Comparison of ENCODE assay signal across 16 cellular contexts in genomic region chr1:165832902-165833301, GRCh38.
"Had no signal": no experiment of that assay in that cellular context is flagged by ENCODE, and none has a peak within 500 bp of the region (broad histone marks: within the 10 kb centered on the region; RNA-seq: fewer than 3 reads in every experiment).

No MANE protein-coding gene starts in this region.

- H3K36me3 ChIP-seq: esophagus muscularis mucosa, sigmoid colon, suprapubic skin, upper lobe of right lung had no signal

- H3K27me3 ChIP-seq: dorsolateral prefrontal cortex, esophagus muscularis mucosa, sigmoid colon, suprapubic skin, upper lobe of right lung had no signal

- H3K27ac Mint-ChIP-seq: activated CD4-positive, alpha-beta memory T cell treated with anti-CD3 and anti-CD28 coated beads, Interleukin-2, amount 10 ng/mL, durations not matched to agents 7 days and 5 days; activated naive CD8-positive, alpha-beta T cell treated with anti-CD3 and anti-CD28 coated beads, Interleukin-2, amount 10 ng/mL, durations not matched to agents 7 days and 5 days had no signal

- H3K4me3 ChIP-seq: dorsolateral prefrontal cortex, esophagus muscularis mucosa, sigmoid colon, suprapubic skin, upper lobe of right lung had no signal

- H3K36me3 Mint-ChIP-seq: natural killer cell had no signal

- H3K4me3 Mint-ChIP-seq: activated CD4-positive, alpha-beta memory T cell treated with anti-CD3 and anti-CD28 coated beads, Interleukin-2, amount 10 ng/mL, durations not matched to agents 7 days and 5 days; activated naive CD8-positive, alpha-beta T cell treated with anti-CD3 and anti-CD28 coated beads, Interleukin-2, amount 10 ng/mL, durations not matched to agents 7 days and 5 days; natural killer cell; T-helper 2 cell treated with Interferon-gamma antibody and Interleukin-4, amounts not matched to agents 5 μg/mL and 100 μg/mL, for 36 hours had no signal

- H3K9me3 ChIP-seq: esophagus muscularis mucosa, sigmoid colon, suprapubic skin, upper lobe of right lung had no signal

- ATAC-seq: natural killer cell; stimulated activated naive CD8-positive, alpha-beta T cell treated with anti-CD3 and anti-CD28 coated beads, Interleukin-15, Interleukin-2, amounts not matched to agents 100 U/mL and 50 U/mL, for 24 hours; upper lobe of right lung had no signal

- H3K9me3 Mint-ChIP-seq: activated CD4-positive, alpha-beta memory T cell treated with anti-CD3 and anti-CD28 coated beads, Interleukin-2, amount 10 ng/mL, durations not matched to agents 7 days and 5 days; activated naive CD8-positive, alpha-beta T cell treated with anti-CD3 and anti-CD28 coated beads, Interleukin-2, amount 10 ng/mL, durations not matched to agents 7 days and 5 days; natural killer cell; T-helper 2 cell treated with Interferon-gamma antibody and Interleukin-4, amounts not matched to agents 5 μg/mL and 100 μg/mL, for 36 hours had no signal

- H3K27ac ChIP-seq: dorsolateral prefrontal cortex, esophagus muscularis mucosa, sigmoid colon, suprapubic skin, upper lobe of right lung had no signal

- FAIRE-seq: bronchial epithelial cell had no signal

- H3K27me3 Mint-ChIP-seq: activated CD4-positive, alpha-beta memory T cell treated with anti-CD3 and anti-CD28 coated beads, Interleukin-2, amount 10 ng/mL, durations not matched to agents 7 days and 5 days; activated naive CD8-positive, alpha-beta T cell treated with anti-CD3 and anti-CD28 coated beads, Interleukin-2, amount 10 ng/mL, durations not matched to agents 7 days and 5 days had no signal

- DNase-seq: activated CD4-positive, alpha-beta memory T cell treated with anti-CD3 and anti-CD28 coated beads, Interleukin-2, amount 10 ng/mL, durations not matched to agents 7 days and 5 days; activated CD8-positive, alpha-beta memory T cell treated with anti-CD3 and anti-CD28 coated beads, Interleukin-2, amount 50 U/mL, for 4 hours; activated naive CD8-positive, alpha-beta T cell treated with anti-CD3 and anti-CD28 coated beads, Interleukin-2, amount 10 ng/mL, durations not matched to agents 7 days and 5 days; anterior cingulate cortex; dorsolateral prefrontal cortex; head of caudate nucleus; natural killer cell; occipital lobe; sigmoid colon; stimulated activated CD4-positive, alpha-beta T cell treated with anti-CD3 and anti-CD28 coated beads, Interleukin-12 subunit alpha, Interleukin-12 subunit beta, amount 100 ng/mL, for 4 hours; stimulated activated naive CD8-positive, alpha-beta T cell treated with anti-CD3 and anti-CD28 coated beads, Interleukin-15, Interleukin-2, amounts not matched to agents 100 U/mL and 50 U/mL, for 24 hours; upper lobe of right lung had no signal
